22 cellular contexts compared by ENCODE assay signal in the genomic region with DNA sequence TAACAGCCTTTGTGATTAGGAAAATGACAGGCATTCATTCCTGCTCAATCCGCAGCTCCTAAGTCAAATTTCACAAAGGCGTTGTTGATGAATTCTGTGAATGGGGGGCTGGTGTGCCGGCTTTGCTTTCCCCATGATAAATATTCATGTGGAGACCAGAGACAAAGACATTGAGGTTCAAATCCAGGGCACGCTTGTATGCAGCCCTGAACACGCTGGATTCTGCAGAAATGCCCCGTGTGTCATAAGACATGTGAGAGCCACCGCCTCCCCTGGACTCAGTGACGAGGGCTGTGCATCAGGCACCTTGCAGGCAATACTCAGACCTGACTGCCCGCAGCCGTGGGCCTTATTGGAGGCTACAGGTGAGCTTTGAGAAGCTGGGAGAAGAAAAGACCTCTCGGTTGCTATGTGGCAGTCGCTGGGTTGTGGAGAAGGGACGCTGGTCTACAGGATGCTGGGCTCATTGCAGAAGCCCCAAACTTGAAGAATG.
A peak's percentile ranks its signal among the peaks of the same experiment; 100 is the strongest.
DNase-seq lines count a peak whose midpoint lies in the region; ATAC-seq and TF ChIP-seq lines count a peak whose summit lies in the region.
"Had no signal": no experiment of that assay in that cellular context is flagged by ENCODE, and none has a peak within 500 bp of the region (broad histone marks: within the 10 kb centered on the region; RNA-seq: fewer than 3 reads in every experiment).

No MANE protein-coding gene starts in this region.

- no peaks in the 10 kb centered on the region for H3K27me3 ChIP-seq in right atrium auricular region
- H3K27me3 ChIP-seq in left ventricle myocardium inferior (ENCODE audit: low read depth), result peaks cover 76% of the 10 kb centered on the region
- no peaks in the 10 kb centered on the region for H3K27me3 ChIP-seq in layer of hippocampus (ENCODE audit: control insufficient read depth, insufficient read depth, low read length)
- H3K27me3 ChIP-seq: BE2C, colonic mucosa, ovary had no signal

- DNase-seq in right atrium auricular region (ENCODE audit: low spot score) (peak; percentile 30), left ventricle myocardium inferior (no peak), posterior cingulate gyrus (peak in 8 of 10 donors; percentile 35 to 95 (median 60)), SK-N-DZ (ENCODE audit: low spot score) (no peak), DMS 273 treated with DMSO at 0.1 percent for 48 hours (lab: John Stamatoyannopoulos, UW) (no peak), NCI-H226 (no peak)
- DNase-seq: activated CD4-positive, alpha-beta T cell treated with anti-CD3 and anti-CD28 coated beads, Interleukin-2, amount 10 ng/mL, durations not matched to agents 7 days and 5 days; activated naive CD8-positive, alpha-beta T cell treated with anti-CD3 and anti-CD28 coated beads, Interleukin-2, amount 10 ng/mL, durations not matched to agents 7 days and 5 days; BE2C; colonic mucosa; DMS79; GF-D8; HFFc6; left cardiac atrium; NCI-H1105 treated with DMSO at 0.1 percent for 48 hours; NCI-H2029 treated with DMSO at 0.1 percent for 48 hours; SK-N-SH; T-helper 2 cell had no signal

- H3K36me3 ChIP-seq in right atrium auricular region, result no peaks in the 10 kb centered on the region
- no peaks in the 10 kb centered on the region for H3K36me3 ChIP-seq in left ventricle myocardium inferior
- H3K36me3 ChIP-seq: BE2C, colonic mucosa, ovary had no signal

- no peak for TF ChIP-seq CTCF in right atrium auricular region (IDR thresholded peaks at IDR 0.05)
- no peak for TF ChIP-seq CTCF in left ventricle myocardium inferior (IDR thresholded peaks at IDR 0.05; ENCODE audit: borderline replicate concordance)

- no peaks in the 10 kb centered on the region for H3K9me3 ChIP-seq in right atrium auricular region
- no peaks in the 10 kb centered on the region for H3K9me3 ChIP-seq in left ventricle myocardium inferior (replicated peaks)
- H3K9me3 ChIP-seq: colonic mucosa, ovary, SK-N-SH had no signal

- H3K27ac ChIP-seq in right atrium auricular region (no peak overlapping the region), left ventricle myocardium inferior (replicated peaks) (no peak overlapping the region), layer of hippocampus (ENCODE audit: low read depth, low read length) (peak overlapping the region; percentile 91)
- H3K27ac ChIP-seq: colonic mucosa, ovary, VCaP had no signal

- H3K4me1 ChIP-seq in right atrium auricular region (no peaks in the 10 kb centered on the region), left ventricle myocardium inferior (no peaks in the 10 kb centered on the region)
- H3K4me1 ChIP-seq: BE2C, colonic mucosa had no signal

- ATAC-seq in GM21515 (IDR thresholded peaks at IDR 0.05; ENCODE audit: unreplicated experiment), result no peak
- ATAC-seq: left cardiac atrium had no signal

- H3K4me3 ChIP-seq in right atrium auricular region (no peak overlapping the region), left ventricle myocardium inferior (no peak overlapping the region)
- H3K4me3 ChIP-seq: colonic mucosa, ovary had no signal

- intact Hi-C loops in left ventricle myocardium inferior (cut with micrococcal nuclease), result no loop called here
- intact Hi-C loops in posterior cingulate gyrus (cut with DNase I), result no loop called here

Comparison
In these comparisons a context has a peak if more than half of its experiments do, and no peak if none do; other contexts are left out.
1. DNase-seq: peak in right atrium auricular region (single experiment) and posterior cingulate gyrus (8 of 10); none in left ventricle myocardium inferior (single experiment), SK-N-DZ (single experiment), DMS 273 treated with DMSO at 0.1 percent for 48 hours (single experiment) and NCI-H226 (single experiment).